In the genomic region with DNA sequence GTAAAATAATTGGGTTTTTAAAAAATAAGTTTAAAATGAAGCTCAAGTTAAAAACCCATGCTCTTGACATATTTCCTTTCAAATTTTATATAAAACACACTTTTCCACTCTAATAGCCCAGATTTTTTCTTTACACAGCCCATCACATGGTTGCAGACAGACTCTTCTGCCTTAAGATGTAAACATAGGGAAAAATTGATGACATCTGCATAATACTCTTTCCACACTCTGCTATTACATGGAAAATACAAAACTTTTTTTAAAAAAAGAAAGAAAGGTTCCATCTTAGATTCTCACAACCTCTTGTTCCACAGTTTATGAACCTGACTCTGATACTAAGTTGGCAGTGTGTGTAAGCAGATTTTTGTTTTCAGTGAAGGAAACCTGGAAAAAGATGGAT, we compare ENCODE assay signal across 2 cellular contexts.
TF ChIP-seq lines count a peak whose summit lies in the region.

No MANE protein-coding gene starts in this region.

TF ChIP-seq in HepG2, 621 proteins besides CTCF, POLR2A, EP300 and RAD21:
- TF ChIP-seq ZNF367 (CRISPR knock-in tag; IDR thresholded peaks at IDR 0.05; ENCODE audit: borderline replicate concordance): no peak
- TF ChIP-seq, protein P1, sequence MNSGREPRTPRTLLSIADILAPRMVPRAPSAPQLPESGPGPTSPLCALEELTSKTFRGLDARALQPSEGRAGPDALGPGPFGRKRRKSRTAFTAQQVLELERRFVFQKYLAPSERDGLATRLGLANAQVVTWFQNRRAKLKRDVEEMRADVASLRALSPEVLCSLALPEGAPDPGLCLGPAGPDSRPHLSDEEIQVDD (CRISPR knock-in tag; IDR thresholded peaks at IDR 0.05; ENCODE audit: borderline replicate concordance): no peak
- TF ChIP-seq MAFK (conservative IDR thresholded peaks at IDR 0.05 in 1 of 2, IDR thresholded peaks at IDR 0.05 in 1 of 2; ENCODE audit: low read length in 2 of 2): peak; percentile 74 to 89
- TF ChIP-seq, protein P2, sequence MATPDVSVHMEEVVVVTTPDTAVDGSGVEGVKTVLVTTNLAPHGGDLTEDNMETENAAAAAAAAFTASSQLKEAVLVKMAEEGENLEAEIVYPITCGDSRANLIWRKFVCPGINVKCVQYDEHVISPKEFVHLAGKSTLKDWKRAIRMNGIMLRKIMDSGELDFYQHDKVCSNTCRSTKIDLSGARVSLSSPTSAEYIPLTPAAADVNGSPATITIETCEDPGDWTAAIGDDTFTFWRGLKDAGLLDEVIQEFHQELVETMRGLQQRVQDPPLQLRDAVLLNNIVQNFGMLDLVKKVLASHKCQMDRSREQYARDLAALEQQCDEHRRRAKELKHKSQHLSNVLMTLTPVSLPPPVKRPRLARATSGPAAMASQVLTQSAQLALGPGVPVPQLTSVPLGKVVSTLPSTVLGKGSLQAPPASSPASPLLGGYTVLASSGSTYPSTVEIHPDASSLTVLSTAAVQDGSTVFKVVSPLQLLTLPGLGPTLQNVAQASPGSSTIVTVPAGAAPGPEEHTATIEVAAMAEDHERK (CRISPR knock-in tag; IDR thresholded peaks at IDR 0.05; ENCODE audit: low read depth): no peak
- TF ChIP-seq SALL1 (CRISPR knock-in tag; IDR thresholded peaks at IDR 0.05): no peak
- no peak for TF ChIP-seq ZSCAN22 (CRISPR knock-in tag; IDR thresholded peaks at IDR 0.05)
- TF ChIP-seq, protein P3, sequence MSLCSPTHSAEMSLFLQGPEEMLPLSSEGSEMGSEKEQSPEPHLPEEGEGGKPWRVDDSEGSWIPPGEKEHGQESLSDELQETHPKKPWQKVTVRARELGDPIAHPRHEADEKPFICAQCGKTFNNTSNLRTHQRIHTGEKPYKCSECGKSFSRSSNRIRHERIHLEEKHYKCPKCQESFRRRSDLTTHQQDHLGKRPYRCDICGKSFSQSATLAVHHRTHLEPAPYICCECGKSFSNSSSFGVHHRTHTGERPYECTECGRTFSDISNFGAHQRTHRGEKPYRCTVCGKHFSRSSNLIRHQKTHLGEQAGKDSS (CRISPR knock-in tag; IDR thresholded peaks at IDR 0.05; ENCODE audit: borderline replicate concordance, low read depth): no peak
- peak; percentile 82 for TF ChIP-seq MAFF (IDR thresholded peaks at IDR 0.05; ENCODE audit: low read depth, low read length)

TF ChIP-seq in K562, 482 proteins besides CTCF, POLR2A, EP300 and RAD21:
- TF ChIP-seq, protein P4, sequence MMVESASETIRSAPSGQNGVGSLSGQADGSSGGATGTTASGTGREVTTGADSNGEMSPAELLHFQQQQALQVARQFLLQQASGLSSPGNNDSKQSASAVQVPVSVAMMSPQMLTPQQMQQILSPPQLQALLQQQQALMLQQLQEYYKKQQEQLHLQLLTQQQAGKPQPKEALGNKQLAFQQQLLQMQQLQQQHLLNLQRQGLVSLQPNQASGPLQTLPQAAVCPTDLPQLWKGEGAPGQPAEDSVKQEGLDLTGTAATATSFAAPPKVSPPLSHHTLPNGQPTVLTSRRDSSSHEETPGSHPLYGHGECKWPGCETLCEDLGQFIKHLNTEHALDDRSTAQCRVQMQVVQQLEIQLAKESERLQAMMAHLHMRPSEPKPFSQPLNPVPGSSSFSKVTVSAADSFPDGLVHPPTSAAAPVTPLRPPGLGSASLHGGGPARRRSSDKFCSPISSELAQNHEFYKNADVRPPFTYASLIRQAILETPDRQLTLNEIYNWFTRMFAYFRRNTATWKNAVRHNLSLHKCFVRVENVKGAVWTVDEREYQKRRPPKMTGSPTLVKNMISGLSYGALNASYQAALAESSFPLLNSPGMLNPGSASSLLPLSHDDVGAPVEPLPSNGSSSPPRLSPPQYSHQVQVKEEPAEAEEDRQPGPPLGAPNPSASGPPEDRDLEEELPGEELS (CRISPR knock-in tag; IDR thresholded peaks at IDR 0.05; ENCODE audit: borderline replicate concordance): no peak
- TF ChIP-seq ZNF696 (CRISPR knock-in tag; conservative IDR thresholded peaks at IDR 0.05): no peak
- no peak for TF ChIP-seq ZBTB17 (CRISPR knock-in tag; IDR thresholded peaks at IDR 0.05)
- TF ChIP-seq ZFPM2 (CRISPR knock-in tag; IDR thresholded peaks at IDR 0.05): no peak
- peak; percentile 52 for TF ChIP-seq MAFG (tag; conservative IDR thresholded peaks at IDR 0.05)
- no peak for TF ChIP-seq HNRNPH1 (optimal IDR thresholded peaks at IDR 0.05; ENCODE audit: low read depth, low read length)
- no peak for TF ChIP-seq HLTF (IDR thresholded peaks at IDR 0.05)
- no peak for TF ChIP-seq RBFOX2 (IDR thresholded peaks at IDR 0.05; ENCODE audit: low read depth, low read length)
- no peak for TF ChIP-seq SRSF9 (IDR thresholded peaks at IDR 0.05; ENCODE audit: borderline replicate concordance, low read depth, low read length)
- no peak for TF ChIP-seq RBM22 (IDR thresholded peaks at IDR 0.05; ENCODE audit: low read depth, low read length, poor library complexity, severe bottlenecking)
- TF ChIP-seq C11orf30 (IDR thresholded peaks at IDR 0.05; ENCODE audit: low read depth): peak; percentile 66; the same call in 1 of the 2 replicates
- TF ChIP-seq, protein P5, sequence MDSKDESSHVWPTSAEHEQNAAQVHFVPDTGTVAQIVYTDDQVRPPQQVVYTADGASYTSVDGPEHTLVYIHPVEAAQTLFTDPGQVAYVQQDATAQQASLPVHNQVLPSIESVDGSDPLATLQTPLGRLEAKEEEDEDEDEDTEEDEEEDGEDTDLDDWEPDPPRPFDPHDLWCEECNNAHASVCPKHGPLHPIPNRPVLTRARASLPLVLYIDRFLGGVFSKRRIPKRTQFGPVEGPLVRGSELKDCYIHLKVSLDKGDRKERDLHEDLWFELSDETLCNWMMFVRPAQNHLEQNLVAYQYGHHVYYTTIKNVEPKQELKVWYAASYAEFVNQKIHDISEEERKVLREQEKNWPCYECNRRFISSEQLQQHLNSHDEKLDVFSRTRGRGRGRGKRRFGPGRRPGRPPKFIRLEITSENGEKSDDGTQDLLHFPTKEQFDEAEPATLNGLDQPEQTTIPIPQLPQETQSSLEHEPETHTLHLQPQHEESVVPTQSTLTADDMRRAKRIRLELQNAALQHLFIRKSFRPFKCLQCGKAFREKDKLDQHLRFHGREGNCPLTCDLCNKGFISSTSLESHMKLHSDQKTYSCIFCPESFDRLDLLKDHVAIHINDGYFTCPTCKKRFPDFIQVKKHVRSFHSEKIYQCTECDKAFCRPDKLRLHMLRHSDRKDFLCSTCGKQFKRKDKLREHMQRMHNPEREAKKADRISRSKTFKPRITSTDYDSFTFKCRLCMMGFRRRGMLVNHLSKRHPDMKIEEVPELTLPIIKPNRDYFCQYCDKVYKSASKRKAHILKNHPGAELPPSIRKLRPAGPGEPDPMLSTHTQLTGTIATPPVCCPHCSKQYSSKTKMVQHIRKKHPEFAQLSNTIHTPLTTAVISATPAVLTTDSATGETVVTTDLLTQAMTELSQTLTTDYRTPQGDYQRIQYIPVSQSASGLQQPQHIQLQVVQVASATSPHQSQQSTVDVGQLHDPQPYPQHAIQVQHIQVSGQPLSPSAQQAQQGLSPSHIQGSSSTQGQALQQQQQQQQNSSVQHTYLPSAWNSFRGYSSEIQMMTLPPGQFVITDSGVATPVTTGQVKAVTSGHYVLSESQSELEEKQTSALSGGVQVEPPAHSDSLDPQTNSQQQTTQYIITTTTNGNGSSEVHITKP (IDR thresholded peaks at IDR 0.05; ENCODE audit: partially characterized antibody): no peak
- TF ChIP-seq PHF20 (IDR thresholded peaks at IDR 0.05; ENCODE audit: partially characterized antibody): no peak
- TF ChIP-seq MCM7 (IDR thresholded peaks at IDR 0.05): no peak
- TF ChIP-seq MAFK (IDR thresholded peaks at IDR 0.05; ENCODE audit: low read length): peak; percentile 60; the same call in 1 of the 2 replicates
- TF ChIP-seq, protein P6, sequence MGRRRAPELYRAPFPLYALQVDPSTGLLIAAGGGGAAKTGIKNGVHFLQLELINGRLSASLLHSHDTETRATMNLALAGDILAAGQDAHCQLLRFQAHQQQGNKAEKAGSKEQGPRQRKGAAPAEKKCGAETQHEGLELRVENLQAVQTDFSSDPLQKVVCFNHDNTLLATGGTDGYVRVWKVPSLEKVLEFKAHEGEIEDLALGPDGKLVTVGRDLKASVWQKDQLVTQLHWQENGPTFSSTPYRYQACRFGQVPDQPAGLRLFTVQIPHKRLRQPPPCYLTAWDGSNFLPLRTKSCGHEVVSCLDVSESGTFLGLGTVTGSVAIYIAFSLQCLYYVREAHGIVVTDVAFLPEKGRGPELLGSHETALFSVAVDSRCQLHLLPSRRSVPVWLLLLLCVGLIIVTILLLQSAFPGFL (CRISPR knock-in tag; IDR thresholded peaks at IDR 0.05): no peak
- TF ChIP-seq, protein P7, sequence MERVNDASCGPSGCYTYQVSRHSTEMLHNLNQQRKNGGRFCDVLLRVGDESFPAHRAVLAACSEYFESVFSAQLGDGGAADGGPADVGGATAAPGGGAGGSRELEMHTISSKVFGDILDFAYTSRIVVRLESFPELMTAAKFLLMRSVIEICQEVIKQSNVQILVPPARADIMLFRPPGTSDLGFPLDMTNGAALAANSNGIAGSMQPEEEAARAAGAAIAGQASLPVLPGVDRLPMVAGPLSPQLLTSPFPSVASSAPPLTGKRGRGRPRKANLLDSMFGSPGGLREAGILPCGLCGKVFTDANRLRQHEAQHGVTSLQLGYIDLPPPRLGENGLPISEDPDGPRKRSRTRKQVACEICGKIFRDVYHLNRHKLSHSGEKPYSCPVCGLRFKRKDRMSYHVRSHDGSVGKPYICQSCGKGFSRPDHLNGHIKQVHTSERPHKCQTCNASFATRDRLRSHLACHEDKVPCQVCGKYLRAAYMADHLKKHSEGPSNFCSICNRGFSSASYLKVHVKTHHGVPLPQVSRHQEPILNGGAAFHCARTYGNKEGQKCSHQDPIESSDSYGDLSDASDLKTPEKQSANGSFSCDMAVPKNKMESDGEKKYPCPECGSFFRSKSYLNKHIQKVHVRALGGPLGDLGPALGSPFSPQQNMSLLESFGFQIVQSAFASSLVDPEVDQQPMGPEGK (CRISPR knock-in tag; IDR thresholded peaks at IDR 0.05; ENCODE audit: borderline replicate concordance): no peak
- TF ChIP-seq FOXK2 (conservative IDR thresholded peaks at IDR 0.05 in 1 of 2, IDR thresholded peaks at IDR 0.05 in 1 of 2; ENCODE audit: low read depth in 2 of 2): no peak
- no peak for TF ChIP-seq HNRNPUL1 (IDR thresholded peaks at IDR 0.05; ENCODE audit: low read length)
- no peak for TF ChIP-seq JUNB (CRISPR knock-in tag; conservative IDR thresholded peaks at IDR 0.05)
- peak; percentile 65 for TF ChIP-seq MAFF (IDR thresholded peaks at IDR 0.05; ENCODE audit: low read length)
- TF ChIP-seq ZNF316 (IDR thresholded peaks at IDR 0.05): peak; percentile 84
